ENCODE assay signal across 23 cellular contexts in the genomic region with DNA sequence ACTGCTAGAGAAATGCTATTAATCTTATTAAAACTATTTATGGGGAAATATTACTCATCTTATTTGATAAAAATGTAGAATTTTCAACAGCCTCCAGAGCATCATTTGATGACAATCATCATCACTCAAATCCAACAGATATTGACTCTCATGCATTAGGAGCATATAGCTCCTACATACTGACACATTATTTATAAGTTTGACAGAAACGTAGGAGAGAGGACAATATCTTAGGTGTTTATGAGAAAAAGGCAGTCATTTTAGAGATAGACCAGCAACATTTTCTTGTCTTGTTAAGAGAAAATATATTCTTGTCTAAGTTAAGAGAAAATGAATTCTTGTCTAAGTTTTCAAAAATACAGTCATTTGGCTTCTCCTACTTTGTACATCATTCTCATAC.
"Had no signal": no experiment of that assay in that cellular context is flagged by ENCODE, and none has a peak within 500 bp of the region (broad histone marks: within the 10 kb centered on the region; RNA-seq: fewer than 3 reads in every experiment).

No MANE protein-coding gene starts in this region.

- DNase-seq: colonic mucosa; cortex of kidney; dermis blood vessel endothelial cell; dorsolateral prefrontal cortex; effector CD4-positive, alpha-beta T cell; effector CD8-positive, alpha-beta T cell; effector memory CD4-positive, alpha-beta T cell; effector memory CD8-positive, alpha-beta T cell; endodermal cell; erythroblast; esophagus squamous epithelium; foreskin fibroblast; foreskin keratinocyte; foreskin melanocyte; gastrocnemius medialis; glutamatergic neuron; head of caudate nucleus; heart left ventricle; heart right ventricle had no signal

- H3K27ac ChIP-seq: colonic mucosa, coronary artery, dorsolateral prefrontal cortex, epithelial cell of prostate, esophagus muscularis mucosa, esophagus squamous epithelium, foreskin keratinocyte, gastrocnemius medialis, gastroesophageal sphincter, heart left ventricle, heart right ventricle had no signal

- H3K9me3 ChIP-seq: colonic mucosa, esophagus muscularis mucosa, esophagus squamous epithelium, gastrocnemius medialis, gastroesophageal sphincter, heart left ventricle, heart right ventricle had no signal

- H3K36me3 ChIP-seq: colonic mucosa, esophagus muscularis mucosa, esophagus squamous epithelium, gastrocnemius medialis, gastroesophageal sphincter, heart left ventricle, heart right ventricle had no signal

- H3K4me3 ChIP-seq: colonic mucosa, coronary artery, dorsolateral prefrontal cortex, esophagus muscularis mucosa, esophagus squamous epithelium, gastrocnemius medialis, gastroesophageal sphincter, heart left ventricle, heart right ventricle had no signal

- H3K27me3 ChIP-seq: colonic mucosa, dorsolateral prefrontal cortex, esophagus muscularis mucosa, esophagus squamous epithelium, foreskin keratinocyte, gastrocnemius medialis, gastroesophageal sphincter, heart left ventricle, heart right ventricle had no signal
